In genomic region chr10:68561804-68562649, GRCh38 we compare ENCODE assay signal across 1 cellular context.
A peak's percentile ranks its signal among the peaks of the same experiment; 100 is the strongest.
TF ChIP-seq lines count a peak whose summit lies in the region.

No MANE protein-coding gene starts in this region.

TF ChIP-seq in K562, 482 proteins besides CTCF, POLR2A, EP300 and RAD21 (continued from another document and continues in another):
- TF ChIP-seq CEBPZ (IDR thresholded peaks at IDR 0.05; ENCODE audit: borderline replicate concordance, low read depth, low read length) (no peak), PHF8 (IDR thresholded peaks at IDR 0.05; ENCODE audit: borderline replicate concordance, low read length) (peak; percentile 43; the same call in 1 of the 2 replicates), ZNF165 (CRISPR knock-in tag; IDR thresholded peaks at IDR 0.05; ENCODE audit: borderline replicate concordance) (no peak), ZNF644 (tag; IDR thresholded peaks at IDR 0.05; ENCODE audit: low read depth) (no peak), ZBTB43 (CRISPR knock-in tag; IDR thresholded peaks at IDR 0.05) (no peak), TBL1XR1 (IDR thresholded peaks at IDR 0.05; ENCODE audit: low read length in 2 of 2) (no peak), FUS (optimal IDR thresholded peaks at IDR 0.05; ENCODE audit: low read depth, low read length) (no peak), NCOR1 (IDR thresholded peaks at IDR 0.05) (no peak), PML (IDR thresholded peaks at IDR 0.05; ENCODE audit: low read length) (peak; percentile 54; the same call in 1 of the 2 replicates), HNRNPH1 (optimal IDR thresholded peaks at IDR 0.05; ENCODE audit: low read depth, low read length) (no peak), PTTG1 (tag; IDR thresholded peaks at IDR 0.05; ENCODE audit: low read depth) (no peak), SOX6 (IDR thresholded peaks at IDR 0.05) (no peak), USF2 (CRISPR knock-in tag; IDR thresholded peaks at IDR 0.05) (no peak), ZBTB9 (CRISPR knock-in tag; IDR thresholded peaks at IDR 0.05) (no peak), CBX5 (IDR thresholded peaks at IDR 0.05; ENCODE audit: borderline replicate concordance, low read depth) (no peak), RBM22 (IDR thresholded peaks at IDR 0.05; ENCODE audit: low read depth, low read length, poor library complexity, severe bottlenecking) (no peak), RBFOX2 (IDR thresholded peaks at IDR 0.05; ENCODE audit: low read depth, low read length) (peak; percentile 66; the same call in 1 of the 2 replicates), RBM15 (IDR thresholded peaks at IDR 0.05; ENCODE audit: insufficient read depth, low read length) (no peak), PTRF (tag; IDR thresholded peaks at IDR 0.05) (no peak), FOXM1 (IDR thresholded peaks at IDR 0.05; ENCODE audit: low read depth) (no peak), FOXM1 (CRISPR knock-in tag; IDR thresholded peaks at IDR 0.05; ENCODE audit: low read depth) (no peak), DACH1 (IDR thresholded peaks at IDR 0.05; ENCODE audit: partially characterized antibody) (peak; percentile 12), NFE2L1 (tag; IDR thresholded peaks at IDR 0.05; ENCODE audit: borderline replicate concordance, low read depth) (no peak), PRDM10 (IDR thresholded peaks at IDR 0.05; ENCODE audit: partially characterized antibody) (no peak), TCFL5 (CRISPR knock-in tag; conservative IDR thresholded peaks at IDR 0.05) (no peak), LEF1 (IDR thresholded peaks at IDR 0.05) (no peak), SMAD4 (CRISPR knock-in tag; conservative IDR thresholded peaks at IDR 0.05) (peak; percentile 30), ELF2 (CRISPR knock-in tag; IDR thresholded peaks at IDR 0.05) (no peak), TFAM (CRISPR knock-in tag; conservative IDR thresholded peaks at IDR 0.05) (no peak), HDAC2 (IDR thresholded peaks at IDR 0.05) (peak; percentile 56; the same call in 1 of the 2 replicates), CREB3L1 (IDR thresholded peaks at IDR 0.05; ENCODE audit: borderline replicate concordance, low read depth) (0 out of 2 replicates have a peak, but pooled peaks have one; percentile 25), KAT8 (IDR thresholded peaks at IDR 0.05; ENCODE audit: low read depth) (no peak), SAFB2 (IDR thresholded peaks at IDR 0.05; ENCODE audit: borderline replicate concordance, low read depth, low read length, severe bottlenecking) (no peak), CHD7 (IDR thresholded peaks at IDR 0.05; ENCODE audit: low read depth, low read length) (no peak), MAFG (tag; conservative IDR thresholded peaks at IDR 0.05) (no peak), HMGN3 (IDR thresholded peaks at IDR 0.05; ENCODE audit: borderline replicate concordance, extremely low read depth, insufficient read length, low read depth, low read length) (no peak), NBN (IDR thresholded peaks at IDR 0.05; ENCODE audit: low read depth) (peak; percentile 70; the same call in 1 of the 2 replicates), RAD51 (IDR thresholded peaks at IDR 0.05; ENCODE audit: borderline replicate concordance, low read depth) (no peak)
